ENCODE assay signal across 9 cellular contexts in genomic region chr10:104297697-104298660, GRCh38. TPM values are rescaled to one million over a fixed set of nuclear protein-coding genes. Genes with fewer than 3 reads are reported as not detected.
DNase-seq lines count a peak whose midpoint lies in the region; ATAC-seq and TF ChIP-seq lines count a peak whose summit lies in the region.
"Had no signal": no experiment of that assay in that cellular context is flagged by ENCODE, and none has a peak within 500 bp of the region (broad histone marks: within the 10 kb centered on the region; RNA-seq: fewer than 3 reads in every experiment).

No MANE protein-coding gene starts in this region.

- peaks cover 36% of the 10 kb centered on the region for H3K4me1 Mint-ChIP-seq in activated CD4-positive, alpha-beta T cell treated with anti-CD3 and anti-CD28 coated beads for 36 hours

- H3F3A ChIP-seq in smooth muscle cell (ENCODE audit: low read depth), result peaks cover 7% of the 10 kb centered on the region

- CTCF ChIA-PET in activated CD4-positive, alpha-beta T cell treated with anti-CD3 and anti-CD28 coated beads for 36 hours (lab: Charles Lee), result interaction anchor here (0.7 to 3.6 kb wide), 9 partner anchors 8 to 54 kb away, joined by 3 to 23 read pairs (median 4); partner anchors contain the start of gene ITPRIP
- CTCF ChIA-PET in RWPE1 (lab: Yijun Ruan, JAX), result interaction anchor here (0.6 kb wide), 1 partner anchor 253 kb away, joined by 5 read pairs; no protein-coding TSS in a partner anchor

- H3K79me2 ChIP-seq in smooth muscle cell (ENCODE audit: low read depth), result no peaks in the 10 kb centered on the region

- no peak overlapping the region for H3K4me3 Mint-ChIP-seq in activated CD4-positive, alpha-beta T cell treated with anti-CD3 and anti-CD28 coated beads for 36 hours

- H3K27me3 Mint-ChIP-seq in activated CD4-positive, alpha-beta T cell treated with anti-CD3 and anti-CD28 coated beads for 36 hours, result no peaks in the 10 kb centered on the region

- H2AFZ ChIP-seq in smooth muscle cell (ENCODE audit: low read depth), result no peak overlapping the region

- 0 out of 2 replicates have a peak, but pooled peaks have one; percentile 22 for TF ChIP-seq CTCF in RWPE1 (conservative IDR thresholded peaks at IDR 0.05; ENCODE audit: low read depth)
- peak; percentile 14 to 26 (median 20) for TF ChIP-seq CTCF in esophagus muscularis mucosa (IDR thresholded peaks at IDR 0.05)
- peak; percentile 62 for TF ChIP-seq CTCF in smooth muscle cell (IDR thresholded peaks at IDR 0.05; ENCODE audit: borderline replicate concordance, insufficient read depth, poor library complexity, severe bottlenecking)

- H4K20me1 ChIP-seq in smooth muscle cell (ENCODE audit: low read depth), result no peaks in the 10 kb centered on the region

- POLR2A ChIA-PET in activated CD4-positive, alpha-beta T cell treated with anti-CD3 and anti-CD28 coated beads for 36 hours (lab: Charles Lee), result interaction anchor here (0.6 kb wide), 1 partner anchor 277 kb away, joined by 3 read pairs; no protein-coding TSS in a partner anchor
- POLR2A ChIA-PET in RWPE1 (lab: Yijun Ruan, JAX; ENCODE audit: low non-redundant PET), result no interaction called here

- H3K9ac ChIP-seq in smooth muscle cell (ENCODE audit: low read depth), result peak overlapping the region; percentile 93

- peak; percentile 76 for DNase-seq in activated CD4-positive, alpha-beta T cell treated with anti-CD3 and anti-CD28 coated beads for 36 hours
- DNase-seq in activated CD4-positive, alpha-beta T cell treated with anti-CD3 and anti-CD28 coated beads for 4 hours, result no peak
- DNase-seq in RWPE1 (ENCODE audit: low spot score) (no peak), esophagus muscularis mucosa (ENCODE audit: extremely low spot score) (no peak), smooth muscle cell (lab: John Stamatoyannopoulos, UW; ENCODE audit: unreplicated experiment) (peak; percentile 11), NCI-H524 treated with DMSO at 0.1 percent for 48 hours (lab: John Stamatoyannopoulos, UW) (no peak)

- H3K27ac Mint-ChIP-seq in activated CD4-positive, alpha-beta T cell treated with anti-CD3 and anti-CD28 coated beads for 36 hours, result no peak overlapping the region

- H3K36me3 Mint-ChIP-seq in activated CD4-positive, alpha-beta T cell treated with anti-CD3 and anti-CD28 coated beads for 36 hours (ENCODE audit: low read depth), result peaks cover 3% of the 10 kb centered on the region

- TF ChIP-seq EP300 in esophagus muscularis mucosa (IDR thresholded peaks at IDR 0.05), result no peak

- TF ChIP-seq POLR2A in esophagus muscularis mucosa (IDR thresholded peaks at IDR 0.05; ENCODE audit: low read depth), result no peak

- H3K9me3 ChIP-seq in esophagus muscularis mucosa (no peaks in the 10 kb centered on the region), smooth muscle cell (replicated peaks; ENCODE audit: low read depth) (no peaks in the 10 kb centered on the region)
- H3K9me3 ChIP-seq: Caco-2 had no signal

- H3K27me3 ChIP-seq in esophagus muscularis mucosa (no peaks in the 10 kb centered on the region), smooth muscle cell (ENCODE audit: low read depth) (no peaks in the 10 kb centered on the region)

- ATAC-seq in activated CD4-positive, alpha-beta T cell treated with anti-CD3 and anti-CD28 coated beads for 36 hours, result peak; percentile 43
- ATAC-seq in HG02852 (IDR thresholded peaks at IDR 0.05; ENCODE audit: unreplicated experiment), result no peak
- ATAC-seq in GM18870 (IDR thresholded peaks at IDR 0.05; ENCODE audit: unreplicated experiment), result no peak

- intact Hi-C loops in activated CD4-positive, alpha-beta T cell treated with anti-CD3 and anti-CD28 coated beads for 36 hours (cut with DNase I, micrococcal nuclease), result no loop called here
- intact Hi-C loops in esophagus muscularis mucosa (cut with DNase I), result no loop called here

- H3K4me1 ChIP-seq in esophagus muscularis mucosa (peaks cover 49 to 72% (median 65%) of the 10 kb centered on the region in 4 donors), smooth muscle cell (ENCODE audit: low read depth) (peaks cover 4% of the 10 kb centered on the region)
- H3K4me1 ChIP-seq: Caco-2 had no signal

- WGBS in esophagus muscularis mucosa, result 66% methylated on average over 17 of the region's 17 CpGs
- 37% methylated on average over 17 of the region's 17 CpGs for WGBS in smooth muscle cell (ENCODE audit: low lambda C conversion rate)

- H3K4me2 ChIP-seq in smooth muscle cell, result peak overlapping the region; percentile 75

- H3K27ac ChIP-seq in RWPE1, result peak overlapping the region; percentile 35
- peak overlapping the region; percentile 87 to 96 (median 90) for H3K27ac ChIP-seq in esophagus muscularis mucosa (replicated peaks in 1 of 4)
- peak overlapping the region; percentile 98 for H3K27ac ChIP-seq in smooth muscle cell (ENCODE audit: low read depth)

- H3K4me3 ChIP-seq in esophagus muscularis mucosa (no peak overlapping the region), smooth muscle cell (peak overlapping the region; percentile 19)

- H3K36me3 ChIP-seq in esophagus muscularis mucosa (no peaks in the 10 kb centered on the region), smooth muscle cell (ENCODE audit: low read depth) (no peaks in the 10 kb centered on the region)

- H3K9me3 Mint-ChIP-seq in activated CD4-positive, alpha-beta T cell treated with anti-CD3 and anti-CD28 coated beads for 36 hours (ENCODE audit: low read depth), result peaks cover under 1% of the 10 kb centered on the region

RNA-seq across cellular contexts. Expression of gene GSTO2, which starts 29.0 kb away (rescaled TPM):
- total RNA-seq in activated CD4-positive, alpha-beta T cell treated with anti-CD3 and anti-CD28 coated beads for 36 hours, result 1 to 10 TPM; 2.1 to 2.8 TPM
- total RNA-seq in esophagus muscularis mucosa (under 1 TPM; 0.42 to 0.99 (median 0.63) TPM), smooth muscle cell (1.8 and 2.1 TPM in 2 replicates)
- polyA plus RNA-seq in smooth muscle cell, result 3.7 and 4.9 TPM in 2 replicates

RNA-seq across cellular contexts. Expression of gene ITPRIP, which starts 40.3 kb away (rescaled TPM):
- 10 to 100 TPM; 20.3 to 21.6 TPM for total RNA-seq in activated CD4-positive, alpha-beta T cell treated with anti-CD3 and anti-CD28 coated beads for 36 hours
- 10 to 100 TPM; 18.7 to 56.0 (median 39.9) TPM for total RNA-seq in esophagus muscularis mucosa
- total RNA-seq in smooth muscle cell, result 26.5 and 33.6 TPM in 2 replicates
- polyA plus RNA-seq in smooth muscle cell, result 44.5 and 59.3 TPM in 2 replicates

RNA-seq across cellular contexts. Expression of gene GSTO1, which starts 43.3 kb away (rescaled TPM):
- total RNA-seq in activated CD4-positive, alpha-beta T cell treated with anti-CD3 and anti-CD28 coated beads for 36 hours, result 100 to 1,000 TPM; 261 to 320 TPM
- 100 to 1,000 TPM; 123 to 172 (median 152) TPM for total RNA-seq in esophagus muscularis mucosa
- 293 and 297 TPM in 2 replicates for total RNA-seq in smooth muscle cell
- 407 and 440 TPM in 2 replicates for polyA plus RNA-seq in smooth muscle cell

RNA-seq across cellular contexts. Expression of gene CFAP58, which starts 55.7 kb away (rescaled TPM):
- total RNA-seq in activated CD4-positive, alpha-beta T cell treated with anti-CD3 and anti-CD28 coated beads for 36 hours, result under 1 TPM; 0.60 to 0.64 TPM
- total RNA-seq in esophagus muscularis mucosa, result 1 to 10 TPM in 2 of 4 donors, under 1 TPM in 2; 0.71 to 1.6 (median 1.0) TPM
- 0.04 and 0.54 TPM in 2 replicates for total RNA-seq in smooth muscle cell
- 0.39 and 0.73 TPM in 2 replicates for polyA plus RNA-seq in smooth muscle cell
- total RNA-seq: Caco-2 had no signal

Comparison
In these comparisons a context has a peak if more than half of its experiments do, and no peak if none do; other contexts are left out.
1. DNase-seq: peak in activated CD4-positive, alpha-beta T cell treated with anti-CD3 and anti-CD28 coated beads for 36 hours (single experiment) and smooth muscle cell (single experiment); none in activated CD4-positive, alpha-beta T cell treated with anti-CD3 and anti-CD28 coated beads for 4 hours (0 of 2), RWPE1 (single experiment), esophagus muscularis mucosa (single experiment) and NCI-H524 treated with DMSO at 0.1 percent for 48 hours (single experiment).
2. H3K27ac ChIP-seq: peak in every context shown above with its lines; median percentile 98 in smooth muscle cell; 90 in esophagus muscularis mucosa; 35 in RWPE1.
3. Peak in every context shown above with its lines, with median percentiles within 50 percentile points of each other: CTCF ChIP-seq.